In genomic region chr17:33564146-33564545, GRCh38 we compare ENCODE assay signal across 19 cellular contexts.
"Had no signal": no experiment of that assay in that cellular context is flagged by ENCODE, and none has a peak within 500 bp of the region (broad histone marks: within the 10 kb centered on the region; RNA-seq: fewer than 3 reads in every experiment).

No MANE protein-coding gene starts in this region.

- H3K27me3 ChIP-seq: esophagus muscularis mucosa, foreskin keratinocyte, left lung had no signal

- H3K36me3 ChIP-seq: esophagus muscularis mucosa, gastroesophageal sphincter, heart right ventricle, left lung, lower lobe of right lung had no signal

- H3K27ac ChIP-seq: coronary artery, dorsolateral prefrontal cortex, esophagus muscularis mucosa, foreskin keratinocyte, gastroesophageal sphincter, heart right ventricle, left lung, lower lobe of right lung had no signal

- DNase-seq: dermis blood vessel endothelial cell; dorsolateral prefrontal cortex; effector CD4-positive, alpha-beta T cell; effector memory CD4-positive, alpha-beta T cell; foreskin keratinocyte; glutamatergic neuron; head of caudate nucleus; heart right ventricle; hippocampal formation; left cardiac atrium; left lung; left ventricle myocardium superior; lower lobe of right lung; mesenchymal stem cell; mucosa of descending colon; naive B cell had no signal

- H3K9me3 ChIP-seq: left lung, lower lobe of right lung, mucosa of descending colon had no signal

- ATAC-seq: foreskin keratinocyte, gastroesophageal sphincter, heart right ventricle, left cardiac atrium, left lung, left ventricle myocardium superior, lower lobe of right lung, mucosa of descending colon had no signal

- H3K4me3 ChIP-seq: coronary artery, dorsolateral prefrontal cortex, esophagus muscularis mucosa, gastroesophageal sphincter, heart right ventricle, left lung, lower lobe of right lung, mucosa of descending colon had no signal
